In genomic region chr11:62592216-62592815, GRCh38 we compare ENCODE assay signal across 6 cellular contexts. TPM values are rescaled to one million over a fixed set of nuclear protein-coding genes. Genes with fewer than 3 reads are reported as not detected.
DNase-seq lines count a peak whose midpoint lies in the region; ATAC-seq and TF ChIP-seq lines count a peak whose summit lies in the region.

No MANE protein-coding gene starts in this region.

- 0 to 17% methylated on average over 1 to 11 of the region's 11 CpGs for WGBS in transverse colon (ENCODE audit: low coverage in 1 of 2), 2 donors

- ATAC-seq in left ventricle myocardium superior, result peak; percentile 15
- no peak for ATAC-seq in HG02840 (IDR thresholded peaks at IDR 0.05; ENCODE audit: low FRiP score, unreplicated experiment)

- H3K4me1 ChIP-seq in Peyer's patch, result peaks cover 0 to 25% (median 10%) of the 10 kb centered on the region in 4 donors
- peaks cover 16 to 37% (median 25%) of the 10 kb centered on the region in 4 donors for H3K4me1 ChIP-seq in transverse colon

- TF ChIP-seq CTCF in C4-2B (conservative IDR thresholded peaks at IDR 0.05) (no peak), Peyer's patch (IDR thresholded peaks at IDR 0.05) (no peak), transverse colon (IDR thresholded peaks at IDR 0.05) (no peak), GM13977 (IDR thresholded peaks at IDR 0.05; ENCODE audit: extremely low read depth, insufficient read depth, missing control alignments) (no peak)

- TF ChIP-seq POLR2A in Peyer's patch (IDR thresholded peaks at IDR 0.05) (no peak), transverse colon (IDR thresholded peaks at IDR 0.05) (no peak)

- peak overlapping the region; percentile 78 for H3K27ac ChIP-seq in C4-2B
- peak overlapping the region; percentile 93 to 96 (median 94) for H3K27ac ChIP-seq in Peyer's patch
- peak overlapping the region; percentile 93 to 98 (median 96) for H3K27ac ChIP-seq in transverse colon

- H3K36me3 ChIP-seq in Peyer's patch (peaks cover 0 to 53% (median 0%) of the 10 kb centered on the region in 3 donors), transverse colon (peaks cover 0 to 49% (median 22%) of the 10 kb centered on the region in 4 donors)

- TF ChIP-seq EP300 in transverse colon (IDR thresholded peaks at IDR 0.05; ENCODE audit: low read depth), result no peak

- peak overlapping the region; percentile 47 to 85 (median 68) for H3K4me3 ChIP-seq in Peyer's patch
- peak overlapping the region; percentile 44 to 76 (median 66) for H3K4me3 ChIP-seq in transverse colon

- no peaks in the 10 kb centered on the region for H3K9me3 ChIP-seq in Peyer's patch
- H3K9me3 ChIP-seq in transverse colon, result no peaks in the 10 kb centered on the region

- intact Hi-C loops in left ventricle myocardium superior (cut with micrococcal nuclease) (no loop called here), transverse colon (cut with DNase I; ENCODE audit: low total_unique reads) (no loop called here)

- DNase-seq in Peyer's patch, result no peak
- no peak for DNase-seq in left ventricle myocardium superior
- DNase-seq in transverse colon, result no peak
- DNase-seq in GM13977 (ENCODE audit: low spot score), result no peak

- in situ Hi-C loops in transverse colon (cut with MboI; ENCODE audit: low pct_ligation_motif_present in 1 of 4, low pct_unique_long_range_greater_than_20kb in 1 of 4, low sequenced_read_pairs in 3 of 4) (loop anchor here in 1 of 4 donors (10.0 to 25.0 kb wide), 2 partner anchors 102 to 270 kb away; no protein-coding TSS in a partner anchor), GM13977 (cut with MboI; ENCODE audit: low pct_unique_long_range_greater_than_20kb, low sequenced_read_pairs, unreplicated experiment) (no loop called here)

- H3K27me3 ChIP-seq in Peyer's patch (no peaks in the 10 kb centered on the region), transverse colon (no peaks in the 10 kb centered on the region)

RNA-seq across cellular contexts. Expression of gene TUT1, which starts 1.0 kb away (rescaled TPM):
- total RNA-seq in Peyer's patch, result 10 to 100 TPM in 3 of 4 donors, 1 to 10 TPM in 1; 5.0 to 29.4 (median 17.5) TPM
- 12.3 TPM for total RNA-seq in left ventricle myocardium superior
- total RNA-seq in transverse colon, result 10 to 100 TPM in 2 of 4 donors, 1 to 10 TPM in 2; 6.0 to 12.4 (median 9.8) TPM

RNA-seq across cellular contexts. Expression of gene MTA2, which starts 9.3 kb away (rescaled TPM):
- total RNA-seq in Peyer's patch, result 10 to 100 TPM; 47.9 to 74.7 (median 58.9) TPM
- total RNA-seq in left ventricle myocardium superior, result 33.1 TPM
- 10 to 100 TPM; 42.0 to 80.1 (median 62.1) TPM for total RNA-seq in transverse colon

RNA-seq across cellular contexts. Expression of gene EEF1G, which starts 18.6 kb away (rescaled TPM):
- total RNA-seq in Peyer's patch (1,000 to 10,000 TPM in 1 of 4 donors, 100 to 1,000 TPM in 3; 781 to 1,253 (median 958) TPM), left ventricle myocardium superior (804 TPM), transverse colon (1,000 to 10,000 TPM in 3 of 4 donors, 100 to 1,000 TPM in 1; 337 to 1,276 (median 1,207) TPM)

RNA-seq across cellular contexts. Expression of gene EML3, which starts 20.3 kb away (rescaled TPM):
- total RNA-seq in Peyer's patch, result 100 to 1,000 TPM in 1 of 4 donors, 10 to 100 TPM in 3; 41.3 to 128 (median 59.8) TPM
- total RNA-seq in left ventricle myocardium superior, result 12.9 TPM
- 10 to 100 TPM; 35.0 to 61.1 (median 44.9) TPM for total RNA-seq in transverse colon

RNA-seq across cellular contexts. Expression of gene ROM1, which starts 20.7 kb away (rescaled TPM):
- total RNA-seq in Peyer's patch (1 to 10 TPM in 3 of 4 donors, not detected in 1; 1.9 to 3.9 (median 1.9) TPM), left ventricle myocardium superior (1.7 TPM), transverse colon (1 to 10 TPM in 2 of 4 donors, not detected in 2; 5.3 to 5.6 TPM)
